Comparison of ENCODE assay signal across 11 cellular contexts in the genomic region with DNA sequence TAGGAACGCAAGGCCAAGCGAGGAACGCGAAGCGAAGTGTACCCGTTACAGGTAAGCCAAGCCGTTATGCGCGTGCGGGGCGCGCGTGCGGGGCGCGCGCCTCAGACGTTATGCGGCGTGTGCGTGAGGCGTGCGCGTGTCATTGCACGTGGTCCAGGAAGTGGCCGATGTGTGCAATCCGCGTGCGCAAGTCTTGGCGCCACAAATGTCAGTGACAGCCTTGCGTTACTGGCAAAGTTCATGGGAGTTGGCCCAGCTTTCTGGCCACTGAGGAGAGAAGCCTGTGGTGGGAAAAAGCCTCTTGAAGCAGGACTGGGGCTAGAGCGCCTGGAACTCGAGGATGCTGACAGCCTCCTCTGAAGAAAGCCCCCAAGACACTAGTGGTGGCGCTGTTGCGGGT. TPM values are rescaled to one million over a fixed set of nuclear protein-coding genes. Genes with fewer than 3 reads are reported as not detected.
"Had no signal": no experiment of that assay in that cellular context is flagged by ENCODE, and none has a peak within 500 bp of the region (broad histone marks: within the 10 kb centered on the region; RNA-seq: fewer than 3 reads in every experiment).

Gene POTEB3, minus strand, starts transcription at position 101 of the 400 bp plus-strand sequence. CDS start 488 bp downstream, outside the sequence.

RNA-seq across cellular contexts. Expression of gene POTEB3, which starts in this region (rescaled TPM):
- total RNA-seq: OCI-LY7, PC-3, PC-9, Peyer's patch, Right ventricle myocardium inferior, Right ventricle myocardium superior, RPMI7951, SJCRH30, SJSA1, SK-MEL-5 had no signal
- polyA plus RNA-seq: SK-N-SH had no signal
